Comparison of ENCODE assay signal across 11 cellular contexts in genomic region chr4:98997176-98997575, GRCh38. TPM values are rescaled to one million over a fixed set of nuclear protein-coding genes. Genes with fewer than 3 reads are reported as not detected.
DNase-seq lines count a peak whose midpoint lies in the region; ATAC-seq and TF ChIP-seq lines count a peak whose summit lies in the region.
"Had no signal": no experiment of that assay in that cellular context is flagged by ENCODE, and none has a peak within 500 bp of the region (broad histone marks: within the 10 kb centered on the region; RNA-seq: fewer than 3 reads in every experiment).

No MANE protein-coding gene starts in this region.

- no peak overlapping the region for H3K27ac Mint-ChIP-seq in activated CD4-positive, alpha-beta T cell treated with anti-CD3 and anti-CD28 coated beads, Interleukin-2, amount 10 ng/mL, durations not matched to agents 7 days and 5 days

- H3K4me3 ChIP-seq in NT2/D1 (ENCODE audit: insufficient read length, low read depth) (peak overlapping the region; percentile 70), mammary epithelial cell (replicated peaks in 1 of 3; ENCODE audit: insufficient read depth in 1 of 3, low read depth in 2 of 3, low read length in 3 of 3) (peak overlapping the region in 2 of 3 experiments; percentile 94 to 97), neuron (ENCODE audit: low read length) (peak overlapping the region; percentile 99)

- H3K9me3 ChIP-seq in NT2/D1 (ENCODE audit: insufficient read depth, low read length) = peaks cover 14% of the 10 kb centered on the region; the same call in 1 of the 2 replicates
- no peaks in the 10 kb centered on the region for H3K9me3 ChIP-seq in mammary epithelial cell (replicated peaks; ENCODE audit: insufficient read depth, low read length)
- no peaks in the 10 kb centered on the region for H3K9me3 ChIP-seq in neuron (ENCODE audit: low read length)
- H3K9me3 ChIP-seq: vagina had no signal

- H3K79me2 ChIP-seq in mammary epithelial cell (ENCODE audit: insufficient read depth, low read length) = peaks cover 66% of the 10 kb centered on the region

- peak overlapping the region; percentile 37 for H3K27ac ChIP-seq in mammary epithelial cell (ENCODE audit: insufficient read depth, low read depth, low read length)

- H3K4me1 ChIP-seq in NT2/D1 (ENCODE audit: insufficient read depth, insufficient read length) (no peaks in the 10 kb centered on the region), mammary epithelial cell (ENCODE audit: insufficient read depth, low read length) (peaks cover 39% of the 10 kb centered on the region), neuron (ENCODE audit: insufficient read depth, low read length) (peaks cover 7% of the 10 kb centered on the region)

- H3K36me3 ChIP-seq in NT2/D1 (ENCODE audit: insufficient read depth, insufficient read length, low read length) (no peaks in the 10 kb centered on the region), mammary epithelial cell (ENCODE audit: insufficient read depth, low read length) (no peaks in the 10 kb centered on the region), neuron (ENCODE audit: insufficient read depth, low read length) (no peaks in the 10 kb centered on the region)
- H3K36me3 ChIP-seq: vagina had no signal

- dilution Hi-C loops in mammary epithelial cell (cut with HindIII; ENCODE audit: low sequenced_read_pairs) = no loop called here

- peak overlapping the region; percentile 41 for H3K4me3 Mint-ChIP-seq in activated CD4-positive, alpha-beta T cell treated with anti-CD3 and anti-CD28 coated beads, Interleukin-2, amount 10 ng/mL, durations not matched to agents 7 days and 5 days

- no TSS peak for BruUV-seq in mammary epithelial cell (replicated peaks; lab: Mats Ljungman, UMichigan)

- no peak for ATAC-seq in HG03045 (IDR thresholded peaks at IDR 0.05; ENCODE audit: unreplicated experiment)
- ATAC-seq in HG03196 (IDR thresholded peaks at IDR 0.05; ENCODE audit: unreplicated experiment) = no peak

- peaks cover 2% of the 10 kb centered on the region for H3K9me3 Mint-ChIP-seq in activated CD4-positive, alpha-beta T cell treated with anti-CD3 and anti-CD28 coated beads, Interleukin-2, amount 10 ng/mL, durations not matched to agents 7 days and 5 days
- H3K9me3 Mint-ChIP-seq: central memory CD8-positive, alpha-beta T cell had no signal

- H3K9ac ChIP-seq in NT2/D1 (ENCODE audit: insufficient read length, low read depth) (no peak overlapping the region), mammary epithelial cell (ENCODE audit: insufficient read depth, low read length) (peak overlapping the region; percentile 85)

- DNase-seq in activated CD4-positive, alpha-beta T cell treated with anti-CD3 and anti-CD28 coated beads, Interleukin-2, amount 10 ng/mL, durations not matched to agents 7 days and 5 days = no peak
- DNase-seq in activated CD4-positive, alpha-beta T cell treated with anti-CD3 and anti-CD28 coated beads for 4 hours = no peak
- DNase-seq in NT2/D1 (ENCODE audit: low read depth, low spot score) (no peak), mammary epithelial cell (peak; percentile 18), NCI-H510A treated with DMSO at 0.1 percent for 48 hours (lab: John Stamatoyannopoulos, UW) (no peak)
- DNase-seq: NK-92 treated with Interleukin-12 subunit alpha and Interleukin-12 subunit beta, amount 100 ng/mL, for 24 hours had no signal

- H3K27me3 ChIP-seq in NT2/D1 (ENCODE audit: insufficient read depth, insufficient read length) (no peaks in the 10 kb centered on the region), mammary epithelial cell (ENCODE audit: insufficient read depth, low read length) (no peaks in the 10 kb centered on the region), neuron (ENCODE audit: insufficient read depth, low read length) (no peaks in the 10 kb centered on the region)
- H3K27me3 ChIP-seq: vagina had no signal

- H2AFZ ChIP-seq in mammary epithelial cell (ENCODE audit: low read depth, low read length) (no peak overlapping the region), neuron (ENCODE audit: low read depth, low read length) (no peak overlapping the region)

- intact Hi-C loops in mammary epithelial cell (cut with micrococcal nuclease) = loop anchor here (5.0 kb wide), 3 partner anchors 335 to 845 kb away; no protein-coding TSS in a partner anchor

- H4K20me1 ChIP-seq in mammary epithelial cell (ENCODE audit: insufficient read depth, low read length) = no peaks in the 10 kb centered on the region

- no peaks in the 10 kb centered on the region for H3K27me3 Mint-ChIP-seq in activated CD4-positive, alpha-beta T cell treated with anti-CD3 and anti-CD28 coated beads, Interleukin-2, amount 10 ng/mL, durations not matched to agents 7 days and 5 days
- H3K27me3 Mint-ChIP-seq: central memory CD8-positive, alpha-beta T cell had no signal

- H3K36me3 Mint-ChIP-seq in activated CD4-positive, alpha-beta T cell treated with anti-CD3 and anti-CD28 coated beads, Interleukin-2, amount 10 ng/mL, durations not matched to agents 7 days and 5 days (ENCODE audit: low read depth) = peaks cover 8% of the 10 kb centered on the region

- H3K4me2 ChIP-seq in mammary epithelial cell (ENCODE audit: insufficient read depth, low read depth, low read length) = peak overlapping the region; percentile 69

- in situ Hi-C loops in mammary epithelial cell (cut with MboI; ENCODE audit: low sequenced_read_pairs in 2 of 2) = no loop called here

- WGBS in mammary epithelial cell (ENCODE audit: low coverage, missing lambda C conversion rate) = 49% methylated on average over 6 of the region's 6 CpGs

- no peak for TF ChIP-seq CTCF in mammary epithelial cell (conservative IDR thresholded peaks at IDR 0.05 in 1 of 2, IDR thresholded peaks at IDR 0.05 in 1 of 2; ENCODE audit: extremely low read depth in 1 of 2, insufficient read depth in 1 of 2, low read depth in 1 of 2, low read length in 2 of 2)

- POLR2A ChIA-PET in activated CD4-positive, alpha-beta T cell treated with anti-CD3 and anti-CD28 coated beads, Interleukin-2, amount 10 ng/mL, durations not matched to agents 7 days and 5 days (lab: Charles Lee) = no interaction called here

- H3K4me1 Mint-ChIP-seq in activated CD4-positive, alpha-beta T cell treated with anti-CD3 and anti-CD28 coated beads, Interleukin-2, amount 10 ng/mL, durations not matched to agents 7 days and 5 days = peaks cover 43% of the 10 kb centered on the region

- CTCF ChIA-PET in activated CD4-positive, alpha-beta T cell treated with anti-CD3 and anti-CD28 coated beads, Interleukin-2, amount 10 ng/mL, durations not matched to agents 7 days and 5 days (lab: Charles Lee) = interaction anchor here (1.1 to 3.5 kb wide), 3 partner anchors 12 to 59 kb away, joined by 3 to 28 read pairs (median 20); no protein-coding TSS in a partner anchor
- CTCF ChIA-PET in mammary epithelial cell (lab: Charles Lee; ENCODE audit: low non-redundant PET) = no interaction called here

RNA-seq across cellular contexts. Expression of gene METAP1, which starts 1.7 kb away (rescaled TPM):
- 10 to 100 TPM; 49.2 to 59.7 TPM for total RNA-seq in activated CD4-positive, alpha-beta T cell treated with anti-CD3 and anti-CD28 coated beads, Interleukin-2, amount 10 ng/mL, durations not matched to agents 7 days and 5 days
- total RNA-seq in mammary epithelial cell = 10 to 100 TPM; 67.7 to 72.7 TPM
- polyA plus RNA-seq in mammary epithelial cell = 73.3 TPM
- 145 TPM for polyA minus RNA-seq in mammary epithelial cell
